ENCODE assay signal across 1 cellular context in genomic region chr4:14069871-14070270, GRCh38.
TF ChIP-seq lines count a peak whose summit lies in the region.

No MANE protein-coding gene starts in this region.

TF ChIP-seq in GM23338, 12 proteins besides CTCF, POLR2A, EP300 and RAD21 (continued from another document):
- TF ChIP-seq ETS1 (IDR thresholded peaks at IDR 0.05) (no peak), STAT1 (IDR thresholded peaks at IDR 0.05; ENCODE audit: unreplicated experiment) (no peak), JUNB (IDR thresholded peaks at IDR 0.05; ENCODE audit: unreplicated experiment) (no peak), REST (IDR thresholded peaks at IDR 0.05; ENCODE audit: unreplicated experiment) (no peak), ZNF331 (CRISPR knock-in tag; IDR thresholded peaks at IDR 0.05; ENCODE audit: low read depth) (no peak)
